In genomic region chr21:29958035-29958434, GRCh38 we compare ENCODE assay signal across 2 cellular contexts. TPM values are rescaled to one million over a fixed set of nuclear protein-coding genes. Genes with fewer than 3 reads are reported as not detected.
"Had no signal": no experiment of that assay in that cellular context is flagged by ENCODE, and none has a peak within 500 bp of the region (broad histone marks: within the 10 kb centered on the region; RNA-seq: fewer than 3 reads in every experiment).

No MANE protein-coding gene starts in this region.

RNA-seq across cellular contexts. Expression of gene GRIK1, which starts 18.2 kb away (rescaled TPM):
- total RNA-seq: G401, GM12878 had no signal
